31 cellular contexts compared by ENCODE assay signal in the genomic region with DNA sequence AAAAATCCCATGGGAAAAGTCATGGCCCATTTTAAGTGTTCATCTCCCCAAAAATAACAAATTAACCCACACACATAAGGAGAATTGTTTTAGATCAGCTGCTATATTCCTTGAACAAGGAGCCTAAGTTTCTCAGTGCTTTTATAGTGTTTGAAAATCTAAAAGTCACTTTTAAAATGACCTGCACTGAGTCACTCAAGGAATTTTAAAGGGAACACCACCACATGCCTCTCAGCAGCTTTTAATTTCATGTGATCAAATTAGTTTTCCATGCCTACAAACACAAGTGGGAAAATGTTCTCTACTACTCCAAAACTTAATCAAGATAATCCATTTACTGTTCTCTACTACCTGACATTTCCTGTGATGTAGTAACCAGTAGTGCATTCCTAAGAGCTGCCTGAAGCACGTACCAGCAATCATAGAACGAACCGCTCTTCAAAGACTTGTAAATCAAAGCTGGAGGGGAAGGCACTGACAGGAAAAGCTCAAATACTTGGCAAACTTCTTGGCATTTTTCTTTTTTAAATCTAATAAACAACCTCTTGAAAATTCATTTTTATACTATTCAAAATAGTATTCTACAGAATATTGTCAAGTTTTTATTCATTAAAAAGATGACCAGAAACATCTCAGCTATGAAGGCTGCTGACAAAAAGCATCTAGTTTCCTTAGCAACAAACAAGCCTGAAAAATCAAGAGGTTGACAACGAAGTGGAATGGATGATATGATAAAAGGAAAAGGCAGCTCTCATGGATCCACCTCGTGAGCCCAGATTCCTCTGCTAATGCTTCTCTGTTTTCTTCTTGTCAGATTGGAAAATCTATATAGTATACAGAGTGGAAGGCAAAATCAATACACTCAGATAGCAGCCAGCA.
"Had no signal": no experiment of that assay in that cellular context is flagged by ENCODE, and none has a peak within 500 bp of the region (broad histone marks: within the 10 kb centered on the region; RNA-seq: fewer than 3 reads in every experiment).

No MANE protein-coding gene starts in this region.

- ATAC-seq: activated naive CD4-positive, alpha-beta T cell treated with anti-CD3 and anti-CD28 coated beads, Interleukin-2, amount 50 U/mL, for 72 hours; psoas muscle; T-helper 17 cell had no signal

- H3K27ac ChIP-seq: adrenal gland, ascending aorta, brain microvascular endothelial cell, epithelial cell of prostate, esophagus squamous epithelium, parathyroid adenoma, psoas muscle, right atrium auricular region, spleen, suprapubic skin, tibial artery, WERI-Rb-1 had no signal

- DNase-seq: activated CD4-positive, alpha-beta memory T cell treated with anti-CD3 and anti-CD28 coated beads for 36 hours; activated CD4-positive, alpha-beta T cell treated with anti-CD3 and anti-CD28 coated beads, Interleukin-2, amount 10 ng/mL, durations not matched to agents 24 days and 14 days; activated CD4-positive, CD25-positive, alpha-beta regulatory T cell treated with anti-CD3 and anti-CD28 coated beads, Interleukin-2, amount 50 U/mL, for 72 hours; activated naive CD4-positive, alpha-beta T cell; activated T-cell treated with anti-CD3 and anti-CD28 coated beads, Interleukin-2, amount 50 U/mL, for 48 hours; adrenal gland; brain microvascular endothelial cell; central memory CD4-positive, alpha-beta T cell; dermis blood vessel endothelial cell; effector CD4-positive, alpha-beta T cell; esophagus squamous epithelium; mammary epithelial cell; naive B cell; nephron progenitor cell; psoas muscle; spleen; stimulated activated naive CD4-positive, alpha-beta T cell; T-helper 17 cell; T1000; tibial artery; WERI-Rb-1 had no signal

- H3K79me2 ChIP-seq: parathyroid adenoma had no signal

- H3K4me1 ChIP-seq: adrenal gland, ascending aorta, esophagus squamous epithelium, parathyroid adenoma, psoas muscle, right atrium auricular region, spleen, suprapubic skin, tibial artery had no signal

- H2AFZ ChIP-seq: parathyroid adenoma had no signal

- H3K9ac ChIP-seq: parathyroid adenoma had no signal

- H3K4me3 Mint-ChIP-seq: activated CD4-positive, alpha-beta memory T cell treated with anti-CD3 and anti-CD28 coated beads for 36 hours; activated CD4-positive, alpha-beta T cell treated with anti-CD3 and anti-CD28 coated beads, Interleukin-2, amount 10 ng/mL, durations not matched to agents 24 days and 14 days; naive B cell; nephron progenitor cell; T-helper 17 cell had no signal

- H3K27me3 ChIP-seq: adrenal gland, ascending aorta, brain microvascular endothelial cell, esophagus squamous epithelium, right atrium auricular region, spleen, suprapubic skin, tibial artery had no signal

- H3K9me3 Mint-ChIP-seq: activated CD4-positive, alpha-beta memory T cell treated with anti-CD3 and anti-CD28 coated beads for 36 hours; activated CD4-positive, alpha-beta T cell treated with anti-CD3 and anti-CD28 coated beads, Interleukin-2, amount 10 ng/mL, durations not matched to agents 24 days and 14 days; activated naive CD4-positive, alpha-beta T cell treated with anti-CD3 and anti-CD28 coated beads, Interleukin-2, amount 50 U/mL, for 72 hours; naive B cell; nephron progenitor cell had no signal

- H3K27me3 Mint-ChIP-seq: activated CD4-positive, alpha-beta memory T cell treated with anti-CD3 and anti-CD28 coated beads for 36 hours; activated CD4-positive, alpha-beta T cell treated with anti-CD3 and anti-CD28 coated beads, Interleukin-2, amount 10 ng/mL, durations not matched to agents 24 days and 14 days; naive B cell; T-helper 17 cell had no signal

- H3K27ac Mint-ChIP-seq: activated CD4-positive, alpha-beta memory T cell treated with anti-CD3 and anti-CD28 coated beads for 36 hours; activated CD4-positive, alpha-beta T cell treated with anti-CD3 and anti-CD28 coated beads, Interleukin-2, amount 10 ng/mL, durations not matched to agents 24 days and 14 days; naive B cell; nephron progenitor cell; T-helper 17 cell had no signal

- H3K4me3 ChIP-seq: adrenal gland, ascending aorta, esophagus squamous epithelium, psoas muscle, right atrium auricular region, spleen, suprapubic skin, tibial artery had no signal

- H3K4me1 Mint-ChIP-seq: naive B cell, nephron progenitor cell, T-helper 17 cell had no signal

- H3K9me3 ChIP-seq: adrenal gland, ascending aorta, esophagus squamous epithelium, psoas muscle, right atrium auricular region, spleen, suprapubic skin, tibial artery had no signal

- FAIRE-seq: colon, endometrium, frontal cortex, islet of Langerhans had no signal
